ENCODE assay signal across 8 cellular contexts in the genomic region with DNA sequence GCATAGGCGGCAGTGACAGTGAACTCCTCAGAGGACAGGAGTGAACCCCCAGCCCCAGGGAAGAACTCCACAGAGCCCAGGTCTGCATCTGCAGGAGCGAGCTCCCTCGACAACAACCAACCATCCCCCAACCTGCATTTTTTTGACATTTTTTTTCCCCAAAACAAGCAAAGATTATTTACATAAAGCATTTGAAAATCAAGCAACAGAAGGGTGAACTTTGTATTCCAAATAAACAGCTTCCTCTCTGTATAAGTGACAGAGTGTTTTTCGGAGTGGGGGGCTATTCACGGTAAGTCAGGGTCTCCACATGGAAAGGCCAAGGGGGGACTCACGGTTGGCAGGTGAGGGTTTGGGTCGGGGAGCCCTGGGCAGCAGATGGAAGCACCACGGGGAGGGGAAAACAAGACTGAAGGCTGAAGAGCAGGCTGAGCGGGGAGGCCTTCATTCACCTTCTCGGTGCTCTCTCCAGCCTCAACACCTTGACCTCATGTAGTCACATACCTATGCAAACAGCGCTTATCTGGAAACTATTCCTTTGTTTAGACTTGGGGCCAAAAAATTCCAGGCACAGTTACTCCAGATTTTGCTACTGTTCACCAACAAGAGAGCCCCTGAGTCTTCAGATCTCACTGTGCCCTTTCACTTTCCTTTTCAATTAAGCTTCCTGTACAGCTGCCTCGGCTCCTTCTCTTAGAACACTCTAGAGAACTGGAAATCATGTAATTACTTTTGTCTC. TPM values are rescaled to one million over a fixed set of nuclear protein-coding genes. Genes with fewer than 3 reads are reported as not detected.
DNase-seq lines count a peak whose midpoint lies in the region; ATAC-seq, FAIRE-seq and TF ChIP-seq lines count a peak whose summit lies in the region.

No MANE protein-coding gene starts in this region.

- peak overlapping the region; percentile 79 for H2AFZ ChIP-seq in OCI-LY7 (ENCODE audit: low read length)

- DNase-seq in GM10248 (ENCODE audit: extremely low spot score) (peak; percentile 71), OCI-LY7 (ENCODE audit: low spot score) (peak; percentile 82), adrenal gland (peak in 3 of 7 donors; percentile 19 to 50 (median 33)), iPS DF 19.7 (ENCODE audit: low read depth, low spot score) (peak; percentile 40), small intestine (peak; percentile 82), NCI-H1092 (lab: John Stamatoyannopoulos, UW) (no peak)

- peak overlapping the region; percentile 70 for H3K4me3 ChIP-seq in OCI-LY7 (ENCODE audit: low read depth, low read length, poor library complexity, severe bottlenecking)
- H3K4me3 ChIP-seq in adrenal gland: peak overlapping the region in 1 of 4 donors; percentile 48
- H3K4me3 ChIP-seq in small intestine (ENCODE audit: low read depth in 1 of 2, low read length in 2 of 2): peak overlapping the region; percentile 17 to 59

- H3K36me3 ChIP-seq in OCI-LY7 (ENCODE audit: insufficient read depth, low read length) (no peaks in the 10 kb centered on the region), adrenal gland (replicated peaks in 1 of 2) (no peaks in the 10 kb centered on the region), small intestine (ENCODE audit: control insufficient read depth in 2 of 2, insufficient read depth in 2 of 2, low read length in 2 of 2) (no peaks in the 10 kb centered on the region)

- peak overlapping the region; percentile 93 for H3K4me2 ChIP-seq in OCI-LY7 (ENCODE audit: low read length)

- TF ChIP-seq CTCF in GM10248 (IDR thresholded peaks at IDR 0.05; ENCODE audit: control extremely low read depth, extremely low read depth, low read depth, missing control alignments) (no peak), OCI-LY7 (conservative IDR thresholded peaks at IDR 0.05; ENCODE audit: low read length) (no peak), adrenal gland (IDR thresholded peaks at IDR 0.05) (no peak)

- no peaks in the 10 kb centered on the region for H3K27me3 ChIP-seq in adrenal gland
- H3K27me3 ChIP-seq in small intestine (ENCODE audit: control insufficient read depth in 2 of 2, insufficient read depth in 2 of 2, low read length in 2 of 2): no peaks in the 10 kb centered on the region

- TF ChIP-seq POLR2A in adrenal gland (IDR thresholded peaks at IDR 0.05): peak in 1 of 2 donors; percentile 17

- H3K9me3 ChIP-seq in OCI-LY7 (ENCODE audit: low read length) (no peaks in the 10 kb centered on the region), adrenal gland (replicated peaks in 1 of 3) (no peaks in the 10 kb centered on the region), small intestine (ENCODE audit: control insufficient read depth, low read depth) (no peaks in the 10 kb centered on the region)

- no peaks in the 10 kb centered on the region for H4K20me1 ChIP-seq in OCI-LY7 (ENCODE audit: insufficient read depth, low read length)

- H3K27ac ChIP-seq in OCI-LY7 (ENCODE audit: low read depth, low read length, poor library complexity, severe bottlenecking) (peak overlapping the region; percentile 83), adrenal gland (peak overlapping the region; percentile 85 to 98 (median 93)), small intestine (ENCODE audit: low read depth in 1 of 2, low read length in 1 of 2) (peak overlapping the region; percentile 96 to 98)

- H3K4me1 ChIP-seq in OCI-LY7 (ENCODE audit: insufficient read depth, low read length, poor library complexity, severe bottlenecking) (peaks cover 95% of the 10 kb centered on the region), adrenal gland (replicated peaks in 1 of 2) (peaks cover 80 to 99% of the 10 kb centered on the region in 2 donors), small intestine (ENCODE audit: control insufficient read depth in 2 of 2, insufficient read depth in 1 of 2, low read depth in 1 of 2, low read length in 1 of 2) (peaks cover 0 to 12% of the 10 kb centered on the region in 2 donors)

- BruUV-seq in OCI-LY7 (replicated peaks; lab: Mats Ljungman, UMichigan): TSS peak; percentile 90

- no peaks in the 10 kb centered on the region for H3K9me2 ChIP-seq in OCI-LY7 (ENCODE audit: insufficient read depth, low read length)

- FAIRE-seq in small intestine (lab: Jason Lieb, UNC): no peak

- peaks cover 25% of the 10 kb centered on the region; the same call in 1 of the 2 replicates for H3K79me2 ChIP-seq in OCI-LY7 (ENCODE audit: insufficient read depth, low read depth, low read length)

- CTCF ChIA-PET in GM10248 (lab: Yijun Ruan, JAX): interaction anchor here (0.8 to 1.8 kb wide), 4 partner anchors 15 to 192 kb away, joined by 3 to 6 read pairs (median 4); a partner anchor contains a TSS
- CTCF ChIA-PET in OCI-LY7 (lab: Charles Lee; ENCODE audit: unreplicated experiment): interaction anchor here (1.0 kb wide), 1 partner anchor 40 kb away, joined by 3 read pairs; no protein-coding TSS in a partner anchor

- ATAC-seq in HG02623 (IDR thresholded peaks at IDR 0.05; ENCODE audit: unreplicated experiment) (peak; percentile 42), HG02642 (IDR thresholded peaks at IDR 0.05; ENCODE audit: poor library complexity, unreplicated experiment) (no peak)

- POLR2A ChIA-PET in GM10248 (lab: Yijun Ruan, JAX): no interaction called here
- POLR2A ChIA-PET in OCI-LY7 (lab: Charles Lee): interaction anchor here (0.9 to 2.2 kb wide), 8 partner anchors 12 to 161 kb away, joined by 3 to 15 read pairs (median 5); no protein-coding TSS in a partner anchor

- 19 to 24% (median 20%) methylated on average over 12 of the region's 12 CpGs for whole genome bisulfite sequencing in adrenal gland, 4 donors
- WGBS in small intestine, 3 donors: 6 to 18% (median 8%) methylated on average over 12 of the region's 12 CpGs

- intact Hi-C loops in OCI-LY7 (cut with micrococcal nuclease; ENCODE audit: unreplicated experiment) (loop anchor here (2.0 to 10.0 kb wide), 3 partner anchors 45 to 561 kb away; a partner anchor contains a TSS), adrenal gland (cut with DNase I) (no loop called here)

RNA-seq across cellular contexts. Expression of a gene that starts 27.6 kb away (rescaled TPM):
- 3.4 and 4.5 TPM in 2 replicates for total RNA-seq in OCI-LY7 (2014; rRNA removed; shearing (Covaris generic))
- total RNA-seq in OCI-LY7 (2022) (5.9 and 8.9 TPM in 2 replicates), adrenal gland (100 to 1,000 TPM; 233 to 439 (median 302) TPM)
- polyA plus RNA-seq in adrenal gland (100 to 1,000 TPM; 175 to 284 (median 180) TPM), small intestine (10 to 100 TPM in 1 of 3 donors, 1 to 10 TPM in 2; 2.2 to 10.6 (median 2.9) TPM)

RNA-seq across cellular contexts. Expression of a gene that starts 47.1 kb away (rescaled TPM):
- 19.7 and 30.5 TPM in 2 replicates for total RNA-seq in OCI-LY7 (2014; rRNA removed; shearing (Covaris generic))
- total RNA-seq in OCI-LY7 (2022) (30.2 and 31.7 TPM in 2 replicates), adrenal gland (1 to 10 TPM; 3.4 to 6.7 (median 4.0) TPM)
- polyA plus RNA-seq in adrenal gland (1 to 10 TPM; 2.9 to 6.4 (median 3.5) TPM), small intestine (1 to 10 TPM; 3.6 to 4.5 (median 4.1) TPM)

Comparison
In these comparisons a context has a peak if more than half of its experiments do, and no peak if none do; other contexts are left out.
1. RNA of a gene that starts 27.6 kb away (total RNA-seq): 233 to 439 TPM in adrenal gland; 3.4 to 8.9 TPM in OCI-LY7; every median in the first group is over 10 times any median in the second.
2. Peak in every context shown above with its lines, with median percentiles within 50 percentile points of each other: H3K27ac ChIP-seq.